1 cellular context compared by ENCODE assay signal in genomic region chr4:48341776-48342558, GRCh38.
TF ChIP-seq lines count a peak whose summit lies in the region.

No MANE protein-coding gene starts in this region.

TF ChIP-seq in K562, 482 proteins besides CTCF, POLR2A, EP300 and RAD21 (continued from another document and continues in another):
- TF ChIP-seq CUX1 (CRISPR knock-in tag; IDR thresholded peaks at IDR 0.05) = no peak
- no peak for TF ChIP-seq NR4A1 (CRISPR knock-in tag; IDR thresholded peaks at IDR 0.05)
- TF ChIP-seq NR4A1 (tag; IDR thresholded peaks at IDR 0.05) = no peak
- no peak for TF ChIP-seq ZNF561 (CRISPR knock-in tag; conservative IDR thresholded peaks at IDR 0.05)
- no peak for TF ChIP-seq LEF1 (IDR thresholded peaks at IDR 0.05)
- TF ChIP-seq JUNB (CRISPR knock-in tag; conservative IDR thresholded peaks at IDR 0.05) = no peak
- no peak for TF ChIP-seq TBL1XR1 (IDR thresholded peaks at IDR 0.05; ENCODE audit: low read length in 2 of 2)
- no peak for TF ChIP-seq MXD1 (CRISPR knock-in tag; IDR thresholded peaks at IDR 0.05; ENCODE audit: borderline replicate concordance, poor library complexity, severe bottlenecking)
- TF ChIP-seq ZNF77 (CRISPR knock-in tag; IDR thresholded peaks at IDR 0.05) = no peak
- no peak for TF ChIP-seq RCOR1 (IDR thresholded peaks at IDR 0.05; ENCODE audit: borderline replicate concordance in 1 of 2, low read depth in 2 of 2, low read length in 2 of 2)
- TF ChIP-seq ERF (CRISPR knock-in tag; IDR thresholded peaks at IDR 0.05) = no peak
- no peak for TF ChIP-seq BRF2 (IDR thresholded peaks at IDR 0.05; ENCODE audit: borderline replicate concordance, insufficient read depth, insufficient read length)
- peak; percentile 90; the same call in 1 of the 2 replicates for TF ChIP-seq KAT7 (CRISPR knock-in tag; IDR thresholded peaks at IDR 0.05; ENCODE audit: borderline replicate concordance)
- TF ChIP-seq AFF1 (IDR thresholded peaks at IDR 0.05; ENCODE audit: low read depth in 1 of 2, partially characterized antibody in 2 of 2) = no peak
- no peak for TF ChIP-seq RBM15 (IDR thresholded peaks at IDR 0.05; ENCODE audit: insufficient read depth, low read length)
- TF ChIP-seq ELK3 (CRISPR knock-in tag; IDR thresholded peaks at IDR 0.05) = no peak
- no peak for TF ChIP-seq XRCC4 (IDR thresholded peaks at IDR 0.05; ENCODE audit: extremely low read depth, insufficient read depth, insufficient read length)
- no peak for TF ChIP-seq HOXB6 (CRISPR knock-in tag; IDR thresholded peaks at IDR 0.05; ENCODE audit: borderline replicate concordance)
- peak; percentile 18 for TF ChIP-seq FIP1L1 (IDR thresholded peaks at IDR 0.05; ENCODE audit: low read depth, low read length, poor library complexity, severe bottlenecking)
- TF ChIP-seq RBFOX2 (IDR thresholded peaks at IDR 0.05; ENCODE audit: low read depth, low read length) = peak; percentile 74
- no peak for TF ChIP-seq VEZF1 (CRISPR knock-in tag; IDR thresholded peaks at IDR 0.05)
- no peak for TF ChIP-seq PHB2 (IDR thresholded peaks at IDR 0.05; ENCODE audit: low read depth)
- TF ChIP-seq ZBTB40 (IDR thresholded peaks at IDR 0.05) = peak; percentile 18; the same call in 1 of the 2 replicates
- no peak for TF ChIP-seq ZBTB40 (CRISPR knock-in tag; IDR thresholded peaks at IDR 0.05)
- no peak for TF ChIP-seq HNRNPL (IDR thresholded peaks at IDR 0.05; ENCODE audit: low read depth, low read length)
- no peak for TF ChIP-seq WHSC1 (IDR thresholded peaks at IDR 0.05; ENCODE audit: low read length)
- no peak for TF ChIP-seq ZNF184 (CRISPR knock-in tag; IDR thresholded peaks at IDR 0.05)
- no peak for TF ChIP-seq CTCFL (IDR thresholded peaks at IDR 0.05; ENCODE audit: borderline replicate concordance, insufficient read depth, low read depth, low read length, poor library complexity, severe bottlenecking)
- peak; percentile 44 for TF ChIP-seq SMARCB1 (IDR thresholded peaks at IDR 0.05; ENCODE audit: insufficient read length, low read depth)
